In genomic region chr3:105526349-105527111, GRCh38 we compare ENCODE assay signal across 12 cellular contexts.
DNase-seq lines count a peak whose midpoint lies in the region; ATAC-seq and TF ChIP-seq lines count a peak whose summit lies in the region.
"Had no signal": no experiment of that assay in that cellular context is flagged by ENCODE, and none has a peak within 500 bp of the region (broad histone marks: within the 10 kb centered on the region; RNA-seq: fewer than 3 reads in every experiment).

No MANE protein-coding gene starts in this region.

- no peak overlapping the region for H2AFZ ChIP-seq in PC-9

- H3K9me3 ChIP-seq in PC-9 (ENCODE audit: insufficient read depth, low read depth), result peaks cover 6% of the 10 kb centered on the region

- no peak overlapping the region for H3K4me2 ChIP-seq in PC-9

- H3K79me2 ChIP-seq in PC-9 (ENCODE audit: low read depth), result no peaks in the 10 kb centered on the region

- no peak for ATAC-seq in HG02970 (IDR thresholded peaks at IDR 0.05; ENCODE audit: low FRiP score, unreplicated experiment)

- intact Hi-C loops in PC-9 (cut with micrococcal nuclease; ENCODE audit: unreplicated experiment), result no loop called here

- H3K4me3 ChIP-seq in PC-9, result no peak overlapping the region

- H3K27me3 ChIP-seq in PC-9 (ENCODE audit: insufficient read depth, low read depth), result no peaks in the 10 kb centered on the region

- peaks cover 15% of the 10 kb centered on the region; the same call in 1 of the 2 replicates for H3K36me3 ChIP-seq in PC-9 (ENCODE audit: low read depth)
- H3K36me3 ChIP-seq: WERI-Rb-1 had no signal

- DNase-seq in Daoy (ENCODE audit: low read depth), result peak; percentile 26
- DNase-seq in NCI-H1417 treated with DMSO at 0.1 percent for 48 hours (lab: John Stamatoyannopoulos, UW), result peak; percentile 24
- DNase-seq in left kidney (ENCODE audit: low read depth, low spot score), result peak; percentile 31
- no peak for DNase-seq in activated T-cell treated with anti-CD3 and anti-CD28 coated beads, Interleukin-2, amount 50 U/mL, for 1 hour
- DNase-seq in PC-9, result no peak
- no peak for DNase-seq in GM20000 (ENCODE audit: low spot score)
- DNase-seq: activated CD8-positive, alpha-beta memory T cell treated with anti-CD3 and anti-CD28 coated beads, Interleukin-2, amount 50 U/mL, for 48 hours; NCI-H1105 treated with DMSO at 0.1 percent for 48 hours; retina; WERI-Rb-1 had no signal

- CTCF ChIA-PET in PC-9 (lab: Charles Lee), result interaction anchor here (0.6 kb wide), 1 partner anchor 1083 kb away, joined by 5 read pairs; no protein-coding TSS in a partner anchor

- H4K20me1 ChIP-seq in PC-9 (ENCODE audit: insufficient read depth), result no peaks in the 10 kb centered on the region

- BruUV-seq in PC-9 (replicated peaks; lab: Mats Ljungman, UMichigan), result no TSS peak

- POLR2A ChIA-PET in PC-9 (lab: Charles Lee; ENCODE audit: unreplicated experiment), result no interaction called here

- TF ChIP-seq CTCF in PC-9 (conservative IDR thresholded peaks at IDR 0.05) (no peak), GM20000 (IDR thresholded peaks at IDR 0.05; ENCODE audit: extremely low read depth, missing control alignments) (no peak)

- no peaks in the 10 kb centered on the region for H3K9me2 ChIP-seq in PC-9 (ENCODE audit: insufficient read depth)

- no peaks in the 10 kb centered on the region for H3F3A ChIP-seq in PC-9 (ENCODE audit: insufficient read depth, low read depth)

- peak overlapping the region; percentile 92 for H3K27ac ChIP-seq in angular gyrus (ENCODE audit: low read depth, low read length)
- no peak overlapping the region for H3K27ac ChIP-seq in PC-9
- H3K27ac ChIP-seq: WERI-Rb-1 had no signal

- peaks cover 44% of the 10 kb centered on the region for H3K4me1 ChIP-seq in PC-9 (replicated peaks; ENCODE audit: insufficient read depth)

Comparison
In these comparisons a context has a peak if more than half of its experiments do, and no peak if none do; other contexts are left out.
1. DNase-seq: peak in Daoy (single experiment), NCI-H1417 treated with DMSO at 0.1 percent for 48 hours (single experiment) and left kidney (single experiment); none in activated T-cell treated with anti-CD3 and anti-CD28 coated beads, Interleukin-2, amount 50 U/mL, for 1 hour (single experiment), PC-9 (0 of 2) and GM20000 (single experiment).